ENCODE assay signal across 22 cellular contexts in genomic region chr13:79241697-79242096, GRCh38.
DNase-seq lines count a peak whose midpoint lies in the region; ATAC-seq, FAIRE-seq and TF ChIP-seq lines count a peak whose summit lies in the region.
"Had no signal": no experiment of that assay in that cellular context is flagged by ENCODE, and none has a peak within 500 bp of the region (broad histone marks: within the 10 kb centered on the region; RNA-seq: fewer than 3 reads in every experiment).

No MANE protein-coding gene starts in this region.

- H3K23me2 ChIP-seq in H1 (ENCODE audit: low read depth, low read length) = no peaks in the 10 kb centered on the region

- H3K79me1 ChIP-seq in H1 (ENCODE audit: low read depth, low read length) (no peaks in the 10 kb centered on the region), mesendoderm (ENCODE audit: low read length) (no peaks in the 10 kb centered on the region)

- ATAC-seq in HG03025 (IDR thresholded peaks at IDR 0.05; ENCODE audit: low FRiP score, unreplicated experiment) = no peak
- ATAC-seq: HCT116 had no signal

- no peak for FAIRE-seq in H1 (lab: Jason Lieb, UNC)
- FAIRE-seq: A204.1, GM12892, GM18507 had no signal

- H3K4me3 ChIP-seq in H1 (ENCODE audit: extremely low read depth in 1 of 4, insufficient read depth in 2 of 4, low read depth in 3 of 4, low read length in 4 of 4) (no peak overlapping the region), mesendoderm (ENCODE audit: low read length) (no peak overlapping the region), MG63 (no peak overlapping the region)
- H3K4me3 ChIP-seq: GM23248 had no signal

- 87% methylated on average over 4 of the region's 4 CpGs; no CpG with 5 or more reads in 1 of the 2 experiments for WGBS in H1 (ENCODE audit: extremely low coverage in 1 of 2, insufficient coverage in 1 of 2, insufficient read length in 1 of 2, insufficient replicate concordance in 2 of 2, low coverage in 1 of 2, low lambda C conversion rate in 2 of 2, missing lambda C conversion rate in 1 of 2), 2 experiments
- no CpG with 5 or more reads among the region's 4 CpGs for WGBS in mesendoderm (ENCODE audit: extremely low coverage, insufficient coverage, low lambda C conversion rate)

- H4K20me1 ChIP-seq in H1 (replicated peaks in 1 of 2; ENCODE audit: control insufficient read depth in 1 of 2, insufficient read depth in 2 of 2, low read length in 2 of 2) = no peaks in the 10 kb centered on the region

- H3K36me3 ChIP-seq in H1 (ENCODE audit: control insufficient read depth in 2 of 4, insufficient read depth in 4 of 4, low read length in 3 of 4) (no peaks in the 10 kb centered on the region), mesendoderm (ENCODE audit: control insufficient read depth, insufficient read depth, low read length) (no peaks in the 10 kb centered on the region), MG63 (no peaks in the 10 kb centered on the region)
- H3K36me3 ChIP-seq: BE2C had no signal

- H3K4me2 ChIP-seq in H1 (ENCODE audit: insufficient read depth in 1 of 2, low read depth in 2 of 2, low read length in 2 of 2) = no peak overlapping the region
- H3K4me2 ChIP-seq in mesendoderm (ENCODE audit: low read length) = no peak overlapping the region

- H3K18ac ChIP-seq in H1 (ENCODE audit: extremely low read depth, low read length) = no peak overlapping the region
- no peak overlapping the region for H3K18ac ChIP-seq in mesendoderm (ENCODE audit: low read length)

- H3K27ac ChIP-seq in H1 (ENCODE audit: low read depth, low read length) (no peak overlapping the region), mesendoderm (ENCODE audit: low read depth, low read length) (no peak overlapping the region)
- H3K27ac ChIP-seq: GM23248 had no signal

- no peak overlapping the region for H2BK5ac ChIP-seq in H1 (ENCODE audit: low read depth, low read length)
- H2BK5ac ChIP-seq in mesendoderm (ENCODE audit: low read length) = peak overlapping the region; percentile 87

- H2AK5ac ChIP-seq in H1 (ENCODE audit: low read depth, low read length) (no peak overlapping the region), mesendoderm (ENCODE audit: low read length) (peak overlapping the region; percentile 87)

- no peak for TF ChIP-seq EP300 in H1 (IDR thresholded peaks at IDR 0.05; ENCODE audit: borderline replicate concordance in 1 of 2, low read depth in 2 of 2, low read length in 2 of 2)

- H3K14ac ChIP-seq in H1 (ENCODE audit: insufficient read length) = no peak overlapping the region

- 0 out of 2 replicates have a peak overlapping the region, but pooled peaks have one; percentile 72 for H2AFZ ChIP-seq in H1 (ENCODE audit: low read length)
- H2AFZ ChIP-seq: GM23248 had no signal

- H3K9me3 ChIP-seq in H1 (ENCODE audit: insufficient read depth in 2 of 2, low read depth in 1 of 2, low read length in 1 of 2) (no peaks in the 10 kb centered on the region), MG63 (no peaks in the 10 kb centered on the region)
- H3K9me3 ChIP-seq: BE2C had no signal

- no peak overlapping the region; the same call in 1 of the 2 replicates for H2BK12ac ChIP-seq in H1 (ENCODE audit: low read depth, low read length)

- no peak overlapping the region for H2BK120ac ChIP-seq in H1 (replicated peaks; ENCODE audit: low read depth, low read length)
- no peak overlapping the region for H2BK120ac ChIP-seq in mesendoderm (ENCODE audit: low read depth, low read length)

- H3K9ac ChIP-seq in H1 (replicated peaks in 1 of 4; ENCODE audit: extremely low read depth in 1 of 4, low read depth in 3 of 4, low read length in 3 of 4) (no peak overlapping the region), mesendoderm (ENCODE audit: low read length) (no peak overlapping the region)
- H3K9ac ChIP-seq: GM23248 had no signal

- H3K23ac ChIP-seq in H1 (ENCODE audit: insufficient read length) (no peak overlapping the region), mesendoderm (ENCODE audit: low read length) (no peak overlapping the region)

- H3K4ac ChIP-seq in H1 (replicated peaks; ENCODE audit: insufficient read length, low read depth, low read length) (no peak overlapping the region), mesendoderm (ENCODE audit: low read depth, low read length) (no peak overlapping the region)

- H4K91ac ChIP-seq in H1 (replicated peaks; ENCODE audit: insufficient read length, low read length) = no peak overlapping the region

- CTCF ChIA-PET in H1 (lab: Charles Lee; ENCODE audit: partially characterized antibody) = interaction anchor here (1.0 kb wide), 1 partner anchor 80 kb away, joined by 3 read pairs; no protein-coding TSS in a partner anchor

- H2BK15ac ChIP-seq in H1 (ENCODE audit: low read length) (no peak overlapping the region), mesendoderm (replicated peaks; ENCODE audit: low read depth) (no peak overlapping the region)

- H4K5ac ChIP-seq in H1 (ENCODE audit: insufficient read length, low read depth, low read length) (no peak overlapping the region), mesendoderm (ENCODE audit: low read length) (peak overlapping the region; percentile 68)

- H3K79me2 ChIP-seq in H1 (ENCODE audit: control insufficient read depth in 1 of 2, insufficient read depth in 2 of 2, low read length in 2 of 2) (no peaks in the 10 kb centered on the region), mesendoderm (ENCODE audit: control insufficient read depth, insufficient read depth, low read length) (no peaks in the 10 kb centered on the region)

- DNase-seq in MV-4-11 (lab: John Stamatoyannopoulos, UW) (peak; percentile 34), H1 (ENCODE audit: low read depth in 1 of 2, low spot score in 2 of 2) (no peak), mesendoderm (no peak), MG63 (no peak), GM10266 (ENCODE audit: extremely low spot score) (no peak)
- DNase-seq: ACHN; BE2C; C1 segment of cervical spinal cord; CD4-positive, CD25-positive, alpha-beta regulatory T cell; CD8-positive, alpha-beta memory T cell; COR-L47; DMS 273 treated with DMSO at 0.1 percent for 48 hours; DMS53; DND-41; EL; GM23248; H7 had no signal

- TF ChIP-seq CTCF in H1 (IDR thresholded peaks at IDR 0.05; ENCODE audit: control extremely low read depth in 1 of 3, insufficient read depth in 1 of 3, low read depth in 1 of 3, low read length in 3 of 3) = no peak
- no peak for TF ChIP-seq CTCF in GM10266 (IDR thresholded peaks at IDR 0.05; ENCODE audit: control insufficient read depth, insufficient read depth, low read depth, missing control alignments)

- no peaks in the 10 kb centered on the region for H3K27me3 ChIP-seq in H1 (replicated peaks in 1 of 4; ENCODE audit: control insufficient read depth in 3 of 4, extremely low read depth in 1 of 4, insufficient read depth in 3 of 4, low read length in 3 of 4)
- no peaks in the 10 kb centered on the region for H3K27me3 ChIP-seq in mesendoderm (ENCODE audit: insufficient read depth, low read length, poor library complexity)
- H3K27me3 ChIP-seq in MG63 = no peaks in the 10 kb centered on the region

- TF ChIP-seq POLR2A in H1 (IDR thresholded peaks at IDR 0.05; ENCODE audit: control extremely low read depth in 1 of 2, low read depth in 2 of 2, low read length in 2 of 2) = no peak

- H3K56ac ChIP-seq in H1 (replicated peaks; ENCODE audit: insufficient read length, low read depth, low read length) (no peak overlapping the region), mesendoderm (ENCODE audit: low read length) (peak overlapping the region; percentile 50)

- no peak for TF ChIP-seq RAD21 in H1 (IDR thresholded peaks at IDR 0.05 in 1 of 2, conservative IDR thresholded peaks at IDR 0.05 in 1 of 2; ENCODE audit: low read depth in 2 of 2, low read length in 2 of 2)

- H2BK20ac ChIP-seq in H1 (ENCODE audit: low read length) = no peak overlapping the region

- no peak overlapping the region for H4K8ac ChIP-seq in H1 (ENCODE audit: extremely low read depth, insufficient read depth, low read length)
- H4K8ac ChIP-seq in mesendoderm (ENCODE audit: low read depth, low read length) = no peak overlapping the region

- POLR2A ChIA-PET in H1 (lab: Charles Lee; ENCODE audit: partially characterized antibody) = no interaction called here

- peaks cover 0 to 4% (median 1%) of the 10 kb centered on the region in 4 experiments; a peak in 1 of 7 replicates for H3K4me1 ChIP-seq in H1 (replicated peaks in 1 of 4; ENCODE audit: control insufficient read depth in 3 of 4, insufficient read depth in 4 of 4, low read length in 3 of 4)
- H3K4me1 ChIP-seq in mesendoderm (ENCODE audit: control insufficient read depth, low read depth, low read length) = peaks cover 9% of the 10 kb centered on the region
- H3K4me1 ChIP-seq: BE2C had no signal

TF ChIP-seq in H1, 55 proteins besides CTCF, POLR2A, EP300 and RAD21 (continues in another document):
- no peak for TF ChIP-seq MAFK (IDR thresholded peaks at IDR 0.05; ENCODE audit: low read depth, low read length)
- no peak for TF ChIP-seq MAX (IDR thresholded peaks at IDR 0.05)
- no peak for TF ChIP-seq TAF1 (IDR thresholded peaks at IDR 0.05; ENCODE audit: low read depth, low read length)
- TF ChIP-seq YY1 (IDR thresholded peaks at IDR 0.05; ENCODE audit: low read depth, low read length) = no peak
- no peak for TF ChIP-seq CREB1 (IDR thresholded peaks at IDR 0.05)
- no peak for TF ChIP-seq HDAC2 (IDR thresholded peaks at IDR 0.05; ENCODE audit: borderline replicate concordance in 1 of 2, low read depth in 2 of 2, low read length in 2 of 2)
- TF ChIP-seq EZH2 (IDR thresholded peaks at IDR 0.05; ENCODE audit: low read depth, low read length, severe bottlenecking) = no peak
- TF ChIP-seq E2F6 (IDR thresholded peaks at IDR 0.05) = no peak
- TF ChIP-seq TEAD4 (IDR thresholded peaks at IDR 0.05; ENCODE audit: low read depth, low read length) = no peak
- no peak for TF ChIP-seq RNF2 (IDR thresholded peaks at IDR 0.05; ENCODE audit: borderline replicate concordance, low read depth, low read length, missing control alignments, poor library complexity, severe bottlenecking)
- no peak for TF ChIP-seq CHD1 (IDR thresholded peaks at IDR 0.05; ENCODE audit: low read depth, low read length)
- no peak for TF ChIP-seq ASH2L (IDR thresholded peaks at IDR 0.05; ENCODE audit: low read length)
- TF ChIP-seq CTBP2 (IDR thresholded peaks at IDR 0.05; ENCODE audit: borderline replicate concordance, insufficient read depth, insufficient read length, low read length) = no peak
- TF ChIP-seq NANOG (IDR thresholded peaks at IDR 0.05; ENCODE audit: insufficient read depth, low read depth, low read length, poor library complexity, severe bottlenecking) = no peak
- TF ChIP-seq CEBPB (IDR thresholded peaks at IDR 0.05; ENCODE audit: low read depth, low read length) = no peak
- no peak for TF ChIP-seq KDM4A (IDR thresholded peaks at IDR 0.05; ENCODE audit: low read depth, low read length, severe bottlenecking)
